Comparison of ENCODE assay signal across 1 cellular context in the genomic region with DNA sequence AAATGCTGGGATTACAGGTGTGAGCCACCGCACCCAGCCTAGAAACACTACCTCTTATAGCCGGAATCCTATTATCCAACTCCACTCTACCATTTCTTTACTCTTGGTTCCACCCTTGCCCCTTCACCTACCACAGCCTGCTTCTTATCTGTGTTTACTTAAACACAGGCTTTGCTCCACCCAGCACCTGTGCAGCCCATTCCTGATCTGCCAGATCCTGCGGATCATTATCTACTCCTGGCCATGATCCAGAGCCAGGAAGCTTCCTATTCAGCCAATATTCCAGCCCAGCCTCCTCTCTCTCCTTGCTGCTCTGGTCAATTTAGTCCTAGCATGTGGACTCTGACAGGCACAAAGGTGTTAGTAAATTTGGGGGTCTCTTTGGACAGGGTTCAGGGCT.
A peak's percentile ranks its signal among the peaks of the same experiment; 100 is the strongest.
TF ChIP-seq lines count a peak whose summit lies in the region.

No MANE protein-coding gene starts in this region.

TF ChIP-seq in HepG2, 621 proteins besides CTCF, POLR2A, EP300 and RAD21 (continued from another document and continues in another):
- TF ChIP-seq, protein P1, sequence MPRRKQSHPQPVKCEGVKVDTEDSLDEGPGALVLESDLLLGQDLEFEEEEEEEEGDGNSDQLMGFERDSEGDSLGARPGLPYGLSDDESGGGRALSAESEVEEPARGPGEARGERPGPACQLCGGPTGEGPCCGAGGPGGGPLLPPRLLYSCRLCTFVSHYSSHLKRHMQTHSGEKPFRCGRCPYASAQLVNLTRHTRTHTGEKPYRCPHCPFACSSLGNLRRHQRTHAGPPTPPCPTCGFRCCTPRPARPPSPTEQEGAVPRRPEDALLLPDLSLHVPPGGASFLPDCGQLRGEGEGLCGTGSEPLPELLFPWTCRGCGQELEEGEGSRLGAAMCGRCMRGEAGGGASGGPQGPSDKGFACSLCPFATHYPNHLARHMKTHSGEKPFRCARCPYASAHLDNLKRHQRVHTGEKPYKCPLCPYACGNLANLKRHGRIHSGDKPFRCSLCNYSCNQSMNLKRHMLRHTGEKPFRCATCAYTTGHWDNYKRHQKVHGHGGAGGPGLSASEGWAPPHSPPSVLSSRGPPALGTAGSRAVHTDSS (CRISPR knock-in tag; conservative IDR thresholded peaks at IDR 0.05) = no peak
- TF ChIP-seq HDAC2 (CRISPR knock-in tag; IDR thresholded peaks at IDR 0.05) (peak; percentile 77; the same call in 1 of the 2 replicates), PPARG (CRISPR knock-in tag; conservative IDR thresholded peaks at IDR 0.05) (peak; percentile 98), NAIF1 (CRISPR knock-in tag; IDR thresholded peaks at IDR 0.05; ENCODE audit: borderline replicate concordance) (no peak), MAFG (CRISPR knock-in tag; IDR thresholded peaks at IDR 0.05) (no peak), ZNF567 (CRISPR knock-in tag; IDR thresholded peaks at IDR 0.05; ENCODE audit: borderline replicate concordance) (no peak), SAP130 (CRISPR knock-in tag; IDR thresholded peaks at IDR 0.05; ENCODE audit: low read depth) (peak; percentile 53), PCBP1 (IDR thresholded peaks at IDR 0.05; ENCODE audit: borderline replicate concordance, low read depth, low read length) (no peak), BRD4 (CRISPR knock-in tag; IDR thresholded peaks at IDR 0.05) (no peak), KLF6 (CRISPR knock-in tag; IDR thresholded peaks at IDR 0.05) (no peak), SMARCC2 (IDR thresholded peaks at IDR 0.05) (no peak), ZNF180 (CRISPR knock-in tag; IDR thresholded peaks at IDR 0.05; ENCODE audit: borderline replicate concordance, low read depth) (no peak), ATAD3A (CRISPR knock-in tag; IDR thresholded peaks at IDR 0.05) (no peak), SP1 (IDR thresholded peaks at IDR 0.05) (no peak), SP1 (CRISPR knock-in tag; IDR thresholded peaks at IDR 0.05) (no peak), ZNF431 (CRISPR knock-in tag; IDR thresholded peaks at IDR 0.05; ENCODE audit: borderline replicate concordance, low read depth) (no peak), BCL6 (CRISPR knock-in tag; IDR thresholded peaks at IDR 0.05) (peak; percentile 72), HOXA3 (CRISPR knock-in tag; IDR thresholded peaks at IDR 0.05) (0 out of 2 replicates have a peak, but pooled peaks have one; percentile 16), AGO2 (optimal IDR thresholded peaks at IDR 0.05; ENCODE audit: low read depth, low read length) (no peak), SOX13 (IDR thresholded peaks at IDR 0.05) (no peak), SOX13 (CRISPR knock-in tag; conservative IDR thresholded peaks at IDR 0.05 in 1 of 2, IDR thresholded peaks at IDR 0.05 in 1 of 2) (peak in 1 of 2 experiments; percentile 70; a peak in 2 of 4 replicates), GATA4 (IDR thresholded peaks at IDR 0.05; ENCODE audit: borderline replicate concordance, low read depth) (0 out of 2 replicates have a peak, but pooled peaks have one; percentile 21), KDM4B (CRISPR knock-in tag; IDR thresholded peaks at IDR 0.05) (no peak), JDP2 (CRISPR knock-in tag; IDR thresholded peaks at IDR 0.05; ENCODE audit: borderline replicate concordance) (no peak), ZNF441 (CRISPR knock-in tag; IDR thresholded peaks at IDR 0.05; ENCODE audit: borderline replicate concordance) (peak; percentile 74; the same call in 1 of the 2 replicates), RELA (CRISPR knock-in tag; IDR thresholded peaks at IDR 0.05) (no peak), CREB1 (IDR thresholded peaks at IDR 0.05) (no peak), CREB1 (CRISPR knock-in tag; IDR thresholded peaks at IDR 0.05) (no peak), ZMYM3 (CRISPR knock-in tag; IDR thresholded peaks at IDR 0.05) (peak; percentile 37; the same call in 1 of the 2 replicates), ZBTB7B (CRISPR knock-in tag; IDR thresholded peaks at IDR 0.05) (peak; percentile 61; the same call in 1 of the 2 replicates), ELF1 (CRISPR knock-in tag; IDR thresholded peaks at IDR 0.05) (peak; percentile 22; the same call in 1 of the 2 replicates), GABPA (IDR thresholded peaks at IDR 0.05; ENCODE audit: low read depth, low read length) (no peak), GABPA (CRISPR knock-in tag; IDR thresholded peaks at IDR 0.05; ENCODE audit: low read depth) (no peak), ZIK1 (CRISPR knock-in tag; IDR thresholded peaks at IDR 0.05; ENCODE audit: borderline replicate concordance, low read depth) (no peak), ZNF678 (CRISPR knock-in tag; IDR thresholded peaks at IDR 0.05) (no peak), SP5 (CRISPR knock-in tag; IDR thresholded peaks at IDR 0.05; ENCODE audit: borderline replicate concordance, low read depth) (peak; percentile 95), FOXP1 (IDR thresholded peaks at IDR 0.05) (no peak), FOXP1 (CRISPR knock-in tag; IDR thresholded peaks at IDR 0.05) (0 out of 2 replicates have a peak, but pooled peaks have one; percentile 47)
- TF ChIP-seq, protein P2, sequence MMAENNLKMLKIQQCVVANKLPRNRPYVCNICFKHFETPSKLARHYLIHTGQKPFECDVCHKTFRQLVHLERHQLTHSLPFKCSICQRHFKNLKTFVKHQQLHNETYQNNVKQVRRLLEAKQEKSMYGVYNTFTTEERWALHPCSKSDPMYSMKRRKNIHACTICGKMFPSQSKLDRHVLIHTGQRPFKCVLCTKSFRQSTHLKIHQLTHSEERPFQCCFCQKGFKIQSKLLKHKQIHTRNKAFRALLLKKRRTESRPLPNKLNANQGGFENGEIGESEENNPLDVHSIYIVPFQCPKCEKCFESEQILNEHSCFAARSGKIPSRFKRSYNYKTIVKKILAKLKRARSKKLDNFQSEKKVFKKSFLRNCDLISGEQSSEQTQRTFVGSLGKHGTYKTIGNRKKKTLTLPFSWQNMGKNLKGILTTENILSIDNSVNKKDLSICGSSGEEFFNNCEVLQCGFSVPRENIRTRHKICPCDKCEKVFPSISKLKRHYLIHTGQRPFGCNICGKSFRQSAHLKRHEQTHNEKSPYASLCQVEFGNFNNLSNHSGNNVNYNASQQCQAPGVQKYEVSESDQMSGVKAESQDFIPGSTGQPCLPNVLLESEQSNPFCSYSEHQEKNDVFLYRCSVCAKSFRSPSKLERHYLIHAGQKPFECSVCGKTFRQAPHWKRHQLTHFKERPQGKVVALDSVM (CRISPR knock-in tag; IDR thresholded peaks at IDR 0.05) = no peak
- TF ChIP-seq, protein P3, sequence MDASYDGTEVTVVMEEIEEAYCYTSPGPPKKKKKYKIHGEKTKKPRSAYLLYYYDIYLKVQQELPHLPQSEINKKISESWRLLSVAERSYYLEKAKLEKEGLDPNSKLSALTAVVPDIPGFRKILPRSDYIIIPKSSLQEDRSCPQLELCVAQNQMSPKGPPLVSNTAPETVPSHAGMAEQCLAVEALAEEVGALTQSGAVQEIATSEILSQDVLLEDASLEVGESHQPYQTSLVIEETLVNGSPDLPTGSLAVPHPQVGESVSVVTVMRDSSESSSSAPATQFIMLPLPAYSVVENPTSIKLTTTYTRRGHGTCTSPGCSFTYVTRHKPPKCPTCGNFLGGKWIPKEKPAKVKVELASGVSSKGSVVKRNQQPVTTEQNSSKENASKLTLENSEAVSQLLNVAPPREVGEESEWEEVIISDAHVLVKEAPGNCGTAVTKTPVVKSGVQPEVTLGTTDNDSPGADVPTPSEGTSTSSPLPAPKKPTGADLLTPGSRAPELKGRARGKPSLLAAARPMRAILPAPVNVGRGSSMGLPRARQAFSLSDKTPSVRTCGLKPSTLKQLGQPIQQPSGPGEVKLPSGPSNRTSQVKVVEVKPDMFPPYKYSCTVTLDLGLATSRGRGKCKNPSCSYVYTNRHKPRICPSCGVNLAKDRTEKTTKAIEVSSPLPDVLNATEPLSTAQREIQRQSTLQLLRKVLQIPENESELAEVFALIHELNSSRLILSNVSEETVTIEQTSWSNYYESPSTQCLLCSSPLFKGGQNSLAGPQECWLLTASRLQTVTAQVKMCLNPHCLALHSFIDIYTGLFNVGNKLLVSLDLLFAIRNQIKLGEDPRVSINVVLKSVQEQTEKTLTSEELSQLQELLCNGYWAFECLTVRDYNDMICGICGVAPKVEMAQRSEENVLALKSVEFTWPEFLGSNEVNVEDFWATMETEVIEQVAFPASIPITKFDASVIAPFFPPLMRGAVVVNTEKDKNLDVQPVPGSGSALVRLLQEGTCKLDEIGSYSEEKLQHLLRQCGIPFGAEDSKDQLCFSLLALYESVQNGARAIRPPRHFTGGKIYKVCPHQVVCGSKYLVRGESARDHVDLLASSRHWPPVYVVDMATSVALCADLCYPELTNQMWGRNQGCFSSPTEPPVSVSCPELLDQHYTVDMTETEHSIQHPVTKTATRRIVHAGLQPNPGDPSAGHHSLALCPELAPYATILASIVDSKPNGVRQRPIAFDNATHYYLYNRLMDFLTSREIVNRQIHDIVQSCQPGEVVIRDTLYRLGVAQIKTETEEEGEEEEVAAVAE (CRISPR knock-in tag; IDR thresholded peaks at IDR 0.05; ENCODE audit: borderline replicate concordance) = no peak
- TF ChIP-seq, protein P4, sequence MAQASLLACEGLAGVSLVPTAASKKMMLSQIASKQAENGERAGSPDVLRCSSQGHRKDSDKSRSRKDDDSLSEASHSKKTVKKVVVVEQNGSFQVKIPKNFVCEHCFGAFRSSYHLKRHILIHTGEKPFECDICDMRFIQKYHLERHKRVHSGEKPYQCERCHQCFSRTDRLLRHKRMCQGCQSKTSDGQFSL (CRISPR knock-in tag; IDR thresholded peaks at IDR 0.05) = no peak
- TF ChIP-seq, protein P5, sequence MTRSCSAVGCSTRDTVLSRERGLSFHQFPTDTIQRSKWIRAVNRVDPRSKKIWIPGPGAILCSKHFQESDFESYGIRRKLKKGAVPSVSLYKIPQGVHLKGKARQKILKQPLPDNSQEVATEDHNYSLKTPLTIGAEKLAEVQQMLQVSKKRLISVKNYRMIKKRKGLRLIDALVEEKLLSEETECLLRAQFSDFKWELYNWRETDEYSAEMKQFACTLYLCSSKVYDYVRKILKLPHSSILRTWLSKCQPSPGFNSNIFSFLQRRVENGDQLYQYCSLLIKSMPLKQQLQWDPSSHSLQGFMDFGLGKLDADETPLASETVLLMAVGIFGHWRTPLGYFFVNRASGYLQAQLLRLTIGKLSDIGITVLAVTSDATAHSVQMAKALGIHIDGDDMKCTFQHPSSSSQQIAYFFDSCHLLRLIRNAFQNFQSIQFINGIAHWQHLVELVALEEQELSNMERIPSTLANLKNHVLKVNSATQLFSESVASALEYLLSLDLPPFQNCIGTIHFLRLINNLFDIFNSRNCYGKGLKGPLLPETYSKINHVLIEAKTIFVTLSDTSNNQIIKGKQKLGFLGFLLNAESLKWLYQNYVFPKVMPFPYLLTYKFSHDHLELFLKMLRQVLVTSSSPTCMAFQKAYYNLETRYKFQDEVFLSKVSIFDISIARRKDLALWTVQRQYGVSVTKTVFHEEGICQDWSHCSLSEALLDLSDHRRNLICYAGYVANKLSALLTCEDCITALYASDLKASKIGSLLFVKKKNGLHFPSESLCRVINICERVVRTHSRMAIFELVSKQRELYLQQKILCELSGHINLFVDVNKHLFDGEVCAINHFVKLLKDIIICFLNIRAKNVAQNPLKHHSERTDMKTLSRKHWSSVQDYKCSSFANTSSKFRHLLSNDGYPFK (CRISPR knock-in tag; IDR thresholded peaks at IDR 0.05; ENCODE audit: borderline replicate concordance) = no peak
- TF ChIP-seq, protein P6, sequence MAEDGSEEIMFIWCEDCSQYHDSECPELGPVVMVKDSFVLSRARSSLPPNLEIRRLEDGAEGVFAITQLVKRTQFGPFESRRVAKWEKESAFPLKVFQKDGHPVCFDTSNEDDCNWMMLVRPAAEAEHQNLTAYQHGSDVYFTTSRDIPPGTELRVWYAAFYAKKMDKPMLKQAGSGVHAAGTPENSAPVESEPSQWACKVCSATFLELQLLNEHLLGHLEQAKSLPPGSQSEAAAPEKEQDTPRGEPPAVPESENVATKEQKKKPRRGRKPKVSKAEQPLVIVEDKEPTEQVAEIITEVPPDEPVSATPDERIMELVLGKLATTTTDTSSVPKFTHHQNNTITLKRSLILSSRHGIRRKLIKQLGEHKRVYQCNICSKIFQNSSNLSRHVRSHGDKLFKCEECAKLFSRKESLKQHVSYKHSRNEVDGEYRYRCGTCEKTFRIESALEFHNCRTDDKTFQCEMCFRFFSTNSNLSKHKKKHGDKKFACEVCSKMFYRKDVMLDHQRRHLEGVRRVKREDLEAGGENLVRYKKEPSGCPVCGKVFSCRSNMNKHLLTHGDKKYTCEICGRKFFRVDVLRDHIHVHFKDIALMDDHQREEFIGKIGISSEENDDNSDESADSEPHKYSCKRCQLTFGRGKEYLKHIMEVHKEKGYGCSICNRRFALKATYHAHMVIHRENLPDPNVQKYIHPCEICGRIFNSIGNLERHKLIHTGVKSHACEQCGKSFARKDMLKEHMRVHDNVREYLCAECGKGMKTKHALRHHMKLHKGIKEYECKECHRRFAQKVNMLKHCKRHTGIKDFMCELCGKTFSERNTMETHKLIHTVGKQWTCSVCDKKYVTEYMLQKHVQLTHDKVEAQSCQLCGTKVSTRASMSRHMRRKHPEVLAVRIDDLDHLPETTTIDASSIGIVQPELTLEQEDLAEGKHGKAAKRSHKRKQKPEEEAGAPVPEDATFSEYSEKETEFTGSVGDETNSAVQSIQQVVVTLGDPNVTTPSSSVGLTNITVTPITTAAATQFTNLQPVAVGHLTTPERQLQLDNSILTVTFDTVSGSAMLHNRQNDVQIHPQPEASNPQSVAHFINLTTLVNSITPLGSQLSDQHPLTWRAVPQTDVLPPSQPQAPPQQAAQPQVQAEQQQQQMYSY (CRISPR knock-in tag; IDR thresholded peaks at IDR 0.05) = peak; percentile 88
- TF ChIP-seq, protein P7, sequence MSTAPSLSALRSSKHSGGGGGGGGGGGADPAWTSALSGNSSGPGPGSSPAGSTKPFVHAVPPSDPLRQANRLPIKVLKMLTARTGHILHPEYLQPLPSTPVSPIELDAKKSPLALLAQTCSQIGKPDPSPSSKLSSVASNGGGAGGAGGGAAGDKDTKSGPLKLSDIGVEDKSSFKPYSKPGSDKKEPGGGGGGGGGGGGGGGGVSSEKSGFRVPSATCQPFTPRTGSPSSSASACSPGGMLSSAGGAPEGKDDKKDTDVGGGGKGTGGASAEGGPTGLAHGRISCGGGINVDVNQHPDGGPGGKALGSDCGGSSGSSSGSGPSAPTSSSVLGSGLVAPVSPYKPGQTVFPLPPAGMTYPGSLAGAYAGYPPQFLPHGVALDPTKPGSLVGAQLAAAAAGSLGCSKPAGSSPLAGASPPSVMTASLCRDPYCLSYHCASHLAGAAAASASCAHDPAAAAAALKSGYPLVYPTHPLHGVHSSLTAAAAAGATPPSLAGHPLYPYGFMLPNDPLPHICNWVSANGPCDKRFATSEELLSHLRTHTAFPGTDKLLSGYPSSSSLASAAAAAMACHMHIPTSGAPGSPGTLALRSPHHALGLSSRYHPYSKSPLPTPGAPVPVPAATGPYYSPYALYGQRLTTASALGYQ (CRISPR knock-in tag; IDR thresholded peaks at IDR 0.05) = peak; percentile 31; the same call in 1 of the 2 replicates
- TF ChIP-seq, protein P8, sequence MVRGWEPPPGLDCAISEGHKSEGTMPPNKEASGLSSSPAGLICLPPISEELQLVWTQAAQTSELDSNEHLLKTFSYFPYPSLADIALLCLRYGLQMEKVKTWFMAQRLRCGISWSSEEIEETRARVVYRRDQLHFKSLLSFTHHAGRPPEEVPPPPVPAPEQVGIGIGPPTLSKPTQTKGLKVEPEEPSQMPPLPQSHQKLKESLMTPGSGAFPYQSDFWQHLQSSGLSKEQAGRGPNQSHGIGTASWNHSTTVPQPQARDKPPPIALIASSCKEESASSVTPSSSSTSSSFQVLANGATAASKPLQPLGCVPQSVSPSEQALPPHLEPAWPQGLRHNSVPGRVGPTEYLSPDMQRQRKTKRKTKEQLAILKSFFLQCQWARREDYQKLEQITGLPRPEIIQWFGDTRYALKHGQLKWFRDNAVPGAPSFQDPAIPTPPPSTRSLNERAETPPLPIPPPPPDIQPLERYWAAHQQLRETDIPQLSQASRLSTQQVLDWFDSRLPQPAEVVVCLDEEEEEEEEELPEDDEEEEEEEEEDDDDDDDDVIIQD (CRISPR knock-in tag; IDR thresholded peaks at IDR 0.05; ENCODE audit: low read depth) = no peak
